In the genomic region with DNA sequence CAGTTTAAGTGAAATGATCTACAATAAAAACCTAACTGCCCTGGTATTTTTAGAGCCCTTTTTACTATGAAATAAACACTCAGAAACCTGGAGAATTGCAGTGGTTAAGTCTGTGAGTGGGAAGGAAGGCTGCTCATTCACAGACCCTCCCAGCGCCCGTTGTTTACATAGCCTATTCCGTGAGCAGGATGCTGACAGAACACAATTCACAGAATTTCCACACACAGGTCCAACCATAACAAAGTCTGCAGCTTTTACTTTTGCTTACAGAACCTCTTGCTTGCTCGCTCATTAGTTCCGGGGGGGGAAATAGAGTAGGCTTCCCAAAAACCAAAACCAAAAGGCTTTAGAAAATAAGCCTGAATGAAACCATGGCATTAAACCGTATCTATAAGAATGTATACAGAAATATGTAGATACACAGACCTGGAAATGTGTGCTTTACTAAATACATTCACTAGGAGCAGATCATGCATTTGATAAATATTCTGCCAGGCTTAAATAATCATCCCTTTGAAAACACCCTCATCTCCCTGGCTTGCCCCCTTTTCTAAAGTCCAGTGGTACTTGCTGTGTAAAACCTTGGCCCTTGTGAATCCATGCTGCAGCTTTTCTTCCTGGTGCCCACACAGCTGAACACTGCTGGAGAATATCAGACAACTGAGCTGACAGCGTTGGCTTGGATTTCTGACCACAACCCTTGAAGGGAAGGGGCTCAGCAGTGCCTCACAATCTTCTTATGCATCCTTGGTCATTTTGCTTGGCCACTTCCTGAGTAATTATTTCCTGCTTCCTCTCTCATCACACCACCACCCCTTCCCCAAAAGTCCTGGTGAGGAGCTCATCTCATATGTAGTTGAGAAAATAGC, we compare ENCODE assay signal across 10 cellular contexts.
DNase-seq lines count a peak whose midpoint lies in the region; ATAC-seq, FAIRE-seq and TF ChIP-seq lines count a peak whose summit lies in the region.
"Had no signal": no experiment of that assay in that cellular context is flagged by ENCODE, and none has a peak within 500 bp of the region (broad histone marks: within the 10 kb centered on the region; RNA-seq: fewer than 3 reads in every experiment).

No MANE protein-coding gene starts in this region.

- H3K27me3 ChIP-seq in ascending aorta (no peaks in the 10 kb centered on the region), thoracic aorta (replicated peaks; ENCODE audit: insufficient read depth) (no peaks in the 10 kb centered on the region)

- H3K36me3 ChIP-seq in ascending aorta (no peaks in the 10 kb centered on the region), thoracic aorta (no peaks in the 10 kb centered on the region)

- no peaks in the 10 kb centered on the region for H3K9me3 ChIP-seq in ascending aorta
- H3K9me3 ChIP-seq in thoracic aorta, result no peaks in the 10 kb centered on the region

- FAIRE-seq in D721Med (lab: Jason Lieb, UNC), result no peak

- DNase-seq in activated CD4-positive, alpha-beta T cell treated with anti-CD3 and anti-CD28 coated beads for 36 hours, result peak; percentile 15
- no peak for DNase-seq in activated CD4-positive, alpha-beta T cell treated with anti-CD3 and anti-CD28 coated beads for 1 hour
- DNase-seq in ascending aorta (ENCODE audit: low spot score in 2 of 2), result peak in 1 of 2 donors; percentile 79
- peak; percentile 30 for DNase-seq in kidney tubule cell (ENCODE audit: low spot score)
- DNase-seq in thoracic aorta (ENCODE audit: low spot score), result peak; percentile 34
- no peak for DNase-seq in amygdala (lab: John Stamatoyannopoulos, UW)
- no peak for DNase-seq in D721Med (ENCODE audit: insufficient read length, low spot score)
- DNase-seq in glutamatergic neuron, result no peak
- DNase-seq: C1 segment of cervical spinal cord, SHP77 treated with DMSO at 0.1 percent for 48 hours had no signal

- H3K4me1 ChIP-seq in ascending aorta (peaks cover 9 to 23% of the 10 kb centered on the region in 2 donors), thoracic aorta (ENCODE audit: control insufficient read depth in 1 of 2, low read depth in 2 of 2) (peaks cover 18 to 31% of the 10 kb centered on the region in 2 donors)

- no peaks in the 10 kb centered on the region for H3K27me3 Mint-ChIP-seq in activated CD4-positive, alpha-beta T cell treated with anti-CD3 and anti-CD28 coated beads for 36 hours
- H3K27me3 Mint-ChIP-seq in glutamatergic neuron (ENCODE audit: unreplicated experiment), result peaks cover 2% of the 10 kb centered on the region

- peaks cover 20% of the 10 kb centered on the region for H3K4me1 Mint-ChIP-seq in activated CD4-positive, alpha-beta T cell treated with anti-CD3 and anti-CD28 coated beads for 36 hours
- H3K4me1 Mint-ChIP-seq in glutamatergic neuron (ENCODE audit: low read depth, unreplicated experiment), result peaks cover 4% of the 10 kb centered on the region

- ATAC-seq in activated CD4-positive, alpha-beta T cell treated with anti-CD3 and anti-CD28 coated beads for 36 hours, result peak; percentile 71
- ATAC-seq in thoracic aorta (ENCODE audit: insufficient number of reproducible peaks, low FRiP score, low read depth), result peak; percentile 80

- peak overlapping the region in 1 of 2 donors; percentile 35 for H3K4me3 ChIP-seq in ascending aorta
- peak overlapping the region; percentile 27 for H3K4me3 ChIP-seq in thoracic aorta

- H3K27ac Mint-ChIP-seq in activated CD4-positive, alpha-beta T cell treated with anti-CD3 and anti-CD28 coated beads for 36 hours, result peak overlapping the region; percentile 12
- H3K27ac Mint-ChIP-seq in glutamatergic neuron (ENCODE audit: unreplicated experiment), result no peak overlapping the region

- TF ChIP-seq CTCF in ascending aorta (IDR thresholded peaks at IDR 0.05) (no peak), thoracic aorta (IDR thresholded peaks at IDR 0.05) (no peak), D721Med (IDR thresholded peaks at IDR 0.05; ENCODE audit: insufficient read depth, missing control alignments) (no peak), glutamatergic neuron (IDR thresholded peaks at IDR 0.05; ENCODE audit: partially characterized antibody, unreplicated experiment) (no peak)

- POLR2A ChIA-PET in activated CD4-positive, alpha-beta T cell treated with anti-CD3 and anti-CD28 coated beads for 36 hours (lab: Charles Lee), result interaction anchor here (0.6 kb wide), 2 partner anchors 14 to 976 kb away, joined by 3 read pairs; no protein-coding TSS in a partner anchor

- CTCF ChIA-PET in activated CD4-positive, alpha-beta T cell treated with anti-CD3 and anti-CD28 coated beads for 36 hours (lab: Charles Lee), result interaction anchor here (0.6 to 1.1 kb wide), 4 partner anchors 9 to 841 kb away, joined by 3 read pairs; no protein-coding TSS in a partner anchor

- intact Hi-C loops in activated CD4-positive, alpha-beta T cell treated with anti-CD3 and anti-CD28 coated beads for 36 hours (cut with DNase I, micrococcal nuclease), result no loop called here
- intact Hi-C loops in ascending aorta (cut with DNase I), result loop anchor here (2.0 to 10.0 kb wide), 2 partner anchors 33 to 125 kb away; partner anchors contain the start of gene FANCC

- no peaks in the 10 kb centered on the region for H3K9me3 Mint-ChIP-seq in activated CD4-positive, alpha-beta T cell treated with anti-CD3 and anti-CD28 coated beads for 36 hours (ENCODE audit: low read depth)
- H3K9me3 Mint-ChIP-seq in glutamatergic neuron (ENCODE audit: unreplicated experiment), result peaks cover 2% of the 10 kb centered on the region

- no peak overlapping the region for H3K4me3 Mint-ChIP-seq in activated CD4-positive, alpha-beta T cell treated with anti-CD3 and anti-CD28 coated beads for 36 hours
- H3K4me3 Mint-ChIP-seq in glutamatergic neuron (ENCODE audit: unreplicated experiment), result no peak overlapping the region

- H3K36me3 Mint-ChIP-seq in activated CD4-positive, alpha-beta T cell treated with anti-CD3 and anti-CD28 coated beads for 36 hours (ENCODE audit: low read depth), result no peaks in the 10 kb centered on the region
- peaks cover 8% of the 10 kb centered on the region for H3K36me3 Mint-ChIP-seq in glutamatergic neuron (ENCODE audit: unreplicated experiment)

- peak overlapping the region; percentile 45 to 77 for H3K27ac ChIP-seq in ascending aorta
- H3K27ac ChIP-seq in thoracic aorta, result peak overlapping the region; percentile 36 to 58

Comparison
In these comparisons a context has a peak if more than half of its experiments do, and no peak if none do; other contexts are left out.
1. DNase-seq: peak in activated CD4-positive, alpha-beta T cell treated with anti-CD3 and anti-CD28 coated beads for 36 hours (single experiment), kidney tubule cell (single experiment) and thoracic aorta (single experiment); none in activated CD4-positive, alpha-beta T cell treated with anti-CD3 and anti-CD28 coated beads for 1 hour (single experiment), amygdala (0 of 56), D721Med (single experiment) and glutamatergic neuron (single experiment).